Comparison of ENCODE assay signal across 18 cellular contexts in genomic region chr20:40090236-40090635, GRCh38.
DNase-seq lines count a peak whose midpoint lies in the region; ATAC-seq, FAIRE-seq and TF ChIP-seq lines count a peak whose summit lies in the region.
"Had no signal": no experiment of that assay in that cellular context is flagged by ENCODE, and none has a peak within 500 bp of the region (broad histone marks: within the 10 kb centered on the region; RNA-seq: fewer than 3 reads in every experiment).

No MANE protein-coding gene starts in this region.

- CTCF ChIA-PET in mammary epithelial cell (lab: Charles Lee; ENCODE audit: low non-redundant PET) = no interaction called here
- CTCF ChIA-PET in activated CD4-positive, alpha-beta T cell treated with anti-CD3 and anti-CD28 coated beads, Interleukin-2, amount 10 ng/mL, durations not matched to agents 7 days and 5 days (lab: Charles Lee) = no interaction called here

- TF ChIP-seq CTCF in mammary epithelial cell (conservative IDR thresholded peaks at IDR 0.05 in 1 of 2, IDR thresholded peaks at IDR 0.05 in 1 of 2; ENCODE audit: extremely low read depth in 1 of 2, insufficient read depth in 1 of 2, low read depth in 1 of 2, low read length in 2 of 2) (no peak), keratinocyte (optimal IDR thresholded peaks at IDR 0.05 in 1 of 3, IDR thresholded peaks at IDR 0.05 in 1 of 3, conservative IDR thresholded peaks at IDR 0.05 in 1 of 3; ENCODE audit: extremely low read depth in 1 of 3, insufficient read depth in 2 of 3, low read length in 3 of 3) (peak; percentile 7 to 30 (median 27))

- no peaks in the 10 kb centered on the region for H3K36me3 ChIP-seq in mammary epithelial cell (ENCODE audit: insufficient read depth, low read length)
- no peaks in the 10 kb centered on the region for H3K36me3 ChIP-seq in keratinocyte (ENCODE audit: control insufficient read depth in 2 of 2, extremely low read depth in 1 of 2, insufficient read depth in 2 of 2, low read length in 2 of 2)
- H3K36me3 ChIP-seq: BE2C had no signal

- no TSS peak for BruUV-seq in mammary epithelial cell (replicated peaks; lab: Mats Ljungman, UMichigan)

- dilution Hi-C loops in mammary epithelial cell (cut with HindIII; ENCODE audit: low sequenced_read_pairs) = no loop called here
- dilution Hi-C loops in keratinocyte (cut with MboI; ENCODE audit: extremely low pct_ligation_motif_present, low sequenced_read_pairs) = no loop called here

- H2AFZ ChIP-seq in mammary epithelial cell (ENCODE audit: low read depth, low read length) (no peak overlapping the region), keratinocyte (ENCODE audit: control insufficient read depth, low read length) (no peak overlapping the region)

- H3K4me3 Mint-ChIP-seq in activated CD4-positive, alpha-beta T cell treated with anti-CD3 and anti-CD28 coated beads, Interleukin-2, amount 10 ng/mL, durations not matched to agents 7 days and 5 days = no peak overlapping the region
- H3K4me3 Mint-ChIP-seq: CD4-positive, alpha-beta memory T cell had no signal

- no peak overlapping the region for H3K4me2 ChIP-seq in mammary epithelial cell (ENCODE audit: insufficient read depth, low read depth, low read length)
- H3K4me2 ChIP-seq in keratinocyte (ENCODE audit: control insufficient read depth, extremely low read depth, insufficient read depth, low read depth, low read length) = no peak overlapping the region

- H3K4me3 ChIP-seq in mammary epithelial cell (replicated peaks in 1 of 3; ENCODE audit: insufficient read depth in 1 of 3, low read depth in 2 of 3, low read length in 3 of 3) (no peak overlapping the region), keratinocyte (ENCODE audit: control insufficient read depth in 2 of 3, extremely low read depth in 1 of 3, insufficient read depth in 2 of 3, low read depth in 1 of 3, low read length in 3 of 3) (no peak overlapping the region)

- H3K27ac ChIP-seq in mammary epithelial cell (ENCODE audit: insufficient read depth, low read depth, low read length) (no peak overlapping the region), keratinocyte (ENCODE audit: control insufficient read depth, insufficient read depth, low read length) (no peak overlapping the region)

- H3K36me3 Mint-ChIP-seq in activated CD4-positive, alpha-beta T cell treated with anti-CD3 and anti-CD28 coated beads, Interleukin-2, amount 10 ng/mL, durations not matched to agents 7 days and 5 days (ENCODE audit: low read depth) = no peaks in the 10 kb centered on the region
- H3K36me3 Mint-ChIP-seq: CD4-positive, alpha-beta memory T cell had no signal

- H4K20me1 ChIP-seq in mammary epithelial cell (ENCODE audit: insufficient read depth, low read length) (no peaks in the 10 kb centered on the region), keratinocyte (ENCODE audit: control insufficient read depth, extremely low read depth, insufficient read depth, low read length) (no peaks in the 10 kb centered on the region)

- H3K9me3 ChIP-seq in mammary epithelial cell (replicated peaks; ENCODE audit: insufficient read depth, low read length) (peaks cover 3% of the 10 kb centered on the region), keratinocyte (ENCODE audit: control insufficient read depth, low read depth, low read length) (no peaks in the 10 kb centered on the region)
- H3K9me3 ChIP-seq: BE2C had no signal

- H3K9ac ChIP-seq in mammary epithelial cell (ENCODE audit: insufficient read depth, low read length) = no peak overlapping the region
- no peak overlapping the region for H3K9ac ChIP-seq in keratinocyte (ENCODE audit: control insufficient read depth, extremely low read depth, insufficient read depth, low read length)

- POLR2A ChIA-PET in activated CD4-positive, alpha-beta T cell treated with anti-CD3 and anti-CD28 coated beads, Interleukin-2, amount 10 ng/mL, durations not matched to agents 7 days and 5 days (lab: Charles Lee) = no interaction called here

- H3K79me2 ChIP-seq in mammary epithelial cell (ENCODE audit: insufficient read depth, low read length) (no peaks in the 10 kb centered on the region), keratinocyte (ENCODE audit: control insufficient read depth, insufficient read depth, low read length) (no peaks in the 10 kb centered on the region)

- H3K4me1 Mint-ChIP-seq in activated CD4-positive, alpha-beta T cell treated with anti-CD3 and anti-CD28 coated beads, Interleukin-2, amount 10 ng/mL, durations not matched to agents 7 days and 5 days = no peaks in the 10 kb centered on the region
- H3K4me1 Mint-ChIP-seq: CD4-positive, alpha-beta memory T cell had no signal

- no peak for ATAC-seq in left ventricle myocardium superior

- DNase-seq in EH (ENCODE audit: low read depth) (peak; percentile 1), LHCN-M2 (ENCODE audit: low read depth) (peak; percentile 1), mammary epithelial cell (peak; percentile 60), keratinocyte (ENCODE audit: low read depth, low spot score) (no peak), left ventricle myocardium superior (no peak), AG20443 (ENCODE audit: low spot score) (no peak), anterior cingulate cortex (lab: John Stamatoyannopoulos, UW) (no peak)
- DNase-seq in activated CD4-positive, alpha-beta T cell treated with anti-CD3 and anti-CD28 coated beads, Interleukin-2, amount 10 ng/mL, durations not matched to agents 7 days and 5 days = no peak
- DNase-seq: BE2C; CD4-positive, alpha-beta memory T cell; DND-41; H7; MV-4-11; NCI-H1417 treated with DMSO at 0.1 percent for 48 hours; NCI-H2029 treated with DMSO at 0.1 percent for 48 hours; NCI-H2227 treated with DMSO at 0.1 percent for 48 hours; NCI-H526 treated with DMSO at 0.1 percent for 48 hours; SHP77 treated with DMSO at 0.1 percent for 48 hours had no signal

- peaks cover 5% of the 10 kb centered on the region for H3K9me3 Mint-ChIP-seq in activated CD4-positive, alpha-beta T cell treated with anti-CD3 and anti-CD28 coated beads, Interleukin-2, amount 10 ng/mL, durations not matched to agents 7 days and 5 days

- WGBS in mammary epithelial cell (ENCODE audit: low coverage, missing lambda C conversion rate) = 12% methylated on average over 2 of the region's 2 CpGs

- H3K27me3 Mint-ChIP-seq in activated CD4-positive, alpha-beta T cell treated with anti-CD3 and anti-CD28 coated beads, Interleukin-2, amount 10 ng/mL, durations not matched to agents 7 days and 5 days = no peaks in the 10 kb centered on the region
- H3K27me3 Mint-ChIP-seq: CD4-positive, alpha-beta memory T cell had no signal

- no peaks in the 10 kb centered on the region for H3K4me1 ChIP-seq in mammary epithelial cell (ENCODE audit: insufficient read depth, low read length)
- no peaks in the 10 kb centered on the region for H3K4me1 ChIP-seq in keratinocyte (ENCODE audit: control insufficient read depth, extremely low read depth, insufficient read depth, low read length)
- H3K4me1 ChIP-seq: BE2C had no signal

- in situ Hi-C loops in mammary epithelial cell (cut with MboI; ENCODE audit: low sequenced_read_pairs in 2 of 2) = no loop called here

- no peak overlapping the region for H3K27ac Mint-ChIP-seq in activated CD4-positive, alpha-beta T cell treated with anti-CD3 and anti-CD28 coated beads, Interleukin-2, amount 10 ng/mL, durations not matched to agents 7 days and 5 days
- H3K27ac Mint-ChIP-seq: CD4-positive, alpha-beta memory T cell had no signal

- FAIRE-seq in keratinocyte (lab: Jason Lieb, UNC) = no peak

- no peaks in the 10 kb centered on the region for H3K27me3 ChIP-seq in mammary epithelial cell (ENCODE audit: insufficient read depth, low read length)
- no peaks in the 10 kb centered on the region for H3K27me3 ChIP-seq in keratinocyte (ENCODE audit: control insufficient read depth, extremely low read depth, insufficient read depth, low read length)
- H3K27me3 ChIP-seq: BE2C had no signal

- H3K9me1 ChIP-seq in keratinocyte (ENCODE audit: control insufficient read depth, extremely low read depth, insufficient read depth, low read length) = no peaks in the 10 kb centered on the region

- intact Hi-C loops in mammary epithelial cell (cut with micrococcal nuclease) = no loop called here
- intact Hi-C loops in left ventricle myocardium superior (cut with micrococcal nuclease) = no loop called here

Comparison
In these comparisons a context has a peak if more than half of its experiments do, and no peak if none do; other contexts are left out.
1. DNase-seq: peak in EH (single experiment), LHCN-M2 (single experiment) and mammary epithelial cell (single experiment); none in keratinocyte (single experiment), left ventricle myocardium superior (single experiment), activated CD4-positive, alpha-beta T cell treated with anti-CD3 and anti-CD28 coated beads, Interleukin-2, amount 10 ng/mL, durations not matched to agents 7 days and 5 days (single experiment), AG20443 (single experiment) and anterior cingulate cortex (0 of 58).
2. CTCF ChIP-seq: peak in keratinocyte (3 of 3); none in mammary epithelial cell (0 of 2).